1 cellular context compared by ENCODE assay signal in the genomic region with DNA sequence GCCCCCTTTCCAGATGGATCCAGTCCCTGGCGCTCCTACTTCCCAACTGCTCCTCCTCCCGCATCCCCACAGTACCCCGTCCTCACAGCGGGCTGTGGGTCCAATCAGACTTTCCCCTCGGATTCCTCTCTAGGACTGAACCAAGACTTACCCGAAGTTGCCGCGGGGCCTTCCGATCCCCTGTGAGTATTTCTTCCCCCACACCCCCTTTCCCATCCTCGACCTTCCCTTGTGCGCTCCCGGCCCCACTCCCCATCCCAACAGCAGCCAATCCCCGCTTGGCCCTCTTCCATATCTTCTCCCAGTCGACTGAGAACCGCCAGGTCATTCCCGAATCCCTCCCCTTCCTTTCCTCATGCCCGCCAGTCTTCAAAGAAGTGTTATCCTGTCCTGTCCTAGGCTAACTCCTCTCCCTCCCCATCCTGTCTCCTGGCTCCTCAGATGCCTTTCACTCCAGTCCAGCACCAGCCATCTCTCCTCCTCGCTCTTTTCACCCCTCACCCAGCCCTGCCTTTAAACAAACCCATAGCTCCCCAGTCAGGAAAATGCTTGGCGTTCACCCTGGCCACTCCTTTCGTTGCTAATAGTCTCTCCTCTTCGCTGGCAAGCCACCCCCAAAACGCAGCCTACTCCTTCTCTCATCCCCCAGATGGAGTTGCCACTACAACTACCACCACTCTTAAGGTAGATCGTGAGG.
TF ChIP-seq lines count a peak whose summit lies in the region.

No MANE protein-coding gene starts in this region.

TF ChIP-seq in HepG2, 621 proteins besides CTCF, POLR2A, EP300 and RAD21 (continued from another document and continues in another):
- TF ChIP-seq, protein P1, sequence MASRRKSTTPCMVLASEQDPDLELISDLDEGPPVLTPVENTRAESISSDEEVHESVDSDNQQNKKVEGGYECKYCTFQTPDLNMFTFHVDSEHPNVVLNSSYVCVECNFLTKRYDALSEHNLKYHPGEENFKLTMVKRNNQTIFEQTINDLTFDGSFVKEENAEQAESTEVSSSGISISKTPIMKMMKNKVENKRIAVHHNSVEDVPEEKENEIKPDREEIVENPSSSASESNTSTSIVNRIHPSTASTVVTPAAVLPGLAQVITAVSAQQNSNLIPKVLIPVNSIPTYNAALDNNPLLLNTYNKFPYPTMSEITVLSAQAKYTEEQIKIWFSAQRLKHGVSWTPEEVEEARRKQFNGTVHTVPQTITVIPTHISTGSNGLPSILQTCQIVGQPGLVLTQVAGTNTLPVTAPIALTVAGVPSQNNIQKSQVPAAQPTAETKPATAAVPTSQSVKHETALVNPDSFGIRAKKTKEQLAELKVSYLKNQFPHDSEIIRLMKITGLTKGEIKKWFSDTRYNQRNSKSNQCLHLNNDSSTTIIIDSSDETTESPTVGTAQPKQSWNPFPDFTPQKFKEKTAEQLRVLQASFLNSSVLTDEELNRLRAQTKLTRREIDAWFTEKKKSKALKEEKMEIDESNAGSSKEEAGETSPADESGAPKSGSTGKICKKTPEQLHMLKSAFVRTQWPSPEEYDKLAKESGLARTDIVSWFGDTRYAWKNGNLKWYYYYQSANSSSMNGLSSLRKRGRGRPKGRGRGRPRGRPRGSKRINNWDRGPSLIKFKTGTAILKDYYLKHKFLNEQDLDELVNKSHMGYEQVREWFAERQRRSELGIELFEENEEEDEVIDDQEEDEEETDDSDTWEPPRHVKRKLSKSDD (CRISPR knock-in tag; IDR thresholded peaks at IDR 0.05; ENCODE audit: low read depth) = no peak
- TF ChIP-seq ZNF296 (CRISPR knock-in tag; conservative IDR thresholded peaks at IDR 0.05) (no peak), MYC (CRISPR knock-in tag; IDR thresholded peaks at IDR 0.05; ENCODE audit: borderline replicate concordance) (peak; percentile 7; the same call in 1 of the 2 replicates), SNAPC2 (CRISPR knock-in tag; IDR thresholded peaks at IDR 0.05) (0 out of 2 replicates have a peak, but pooled peaks have one; percentile 11), IKZF4 (CRISPR knock-in tag; IDR thresholded peaks at IDR 0.05; ENCODE audit: borderline replicate concordance, low read depth, not compliant biosample characterization) (no peak), ZNF484 (CRISPR knock-in tag; IDR thresholded peaks at IDR 0.05; ENCODE audit: borderline replicate concordance, low read depth) (no peak), ZNF510 (CRISPR knock-in tag; IDR thresholded peaks at IDR 0.05; ENCODE audit: low read depth) (no peak), PITX1 (CRISPR knock-in tag; IDR thresholded peaks at IDR 0.05) (0 out of 2 replicates have a peak, but pooled peaks have one; percentile 40), ZNF709 (CRISPR knock-in tag; IDR thresholded peaks at IDR 0.05) (0 out of 2 replicates have a peak, but pooled peaks have one; percentile 26), ZSCAN29 (CRISPR knock-in tag; conservative IDR thresholded peaks at IDR 0.05) (0 out of 2 replicates have a peak, but pooled peaks have one; percentile 9), ZNF605 (CRISPR knock-in tag; IDR thresholded peaks at IDR 0.05) (peak; percentile 17; the same call in 1 of the 2 replicates), CBFB (CRISPR knock-in tag; IDR thresholded peaks at IDR 0.05) (0 out of 2 replicates have a peak, but pooled peaks have one; percentile 13), MEF2D (CRISPR knock-in tag; IDR thresholded peaks at IDR 0.05) (peak; percentile 10; the same call in 1 of the 2 replicates), KLF15 (CRISPR knock-in tag; IDR thresholded peaks at IDR 0.05; ENCODE audit: borderline replicate concordance) (no peak), ZNF720 (CRISPR knock-in tag; IDR thresholded peaks at IDR 0.05) (no peak), SP2 (CRISPR knock-in tag; IDR thresholded peaks at IDR 0.05) (no peak), MBD4 (IDR thresholded peaks at IDR 0.05; ENCODE audit: borderline replicate concordance, low read length) (no peak), RBM22 (optimal IDR thresholded peaks at IDR 0.05; ENCODE audit: low read length) (no peak), RFX1 (IDR thresholded peaks at IDR 0.05) (no peak), NAIF1 (CRISPR knock-in tag; IDR thresholded peaks at IDR 0.05; ENCODE audit: borderline replicate concordance) (no peak), ZNF350 (CRISPR knock-in tag; IDR thresholded peaks at IDR 0.05; ENCODE audit: borderline replicate concordance, low read depth) (no peak), ZNF343 (CRISPR knock-in tag; IDR thresholded peaks at IDR 0.05) (no peak), ATF1 (CRISPR knock-in tag; IDR thresholded peaks at IDR 0.05) (0 out of 2 replicates have a peak, but pooled peaks have one; percentile 1), BRD4 (CRISPR knock-in tag; IDR thresholded peaks at IDR 0.05) (no peak), KDM6A (CRISPR knock-in tag; IDR thresholded peaks at IDR 0.05; ENCODE audit: low read depth) (no peak), MZF1 (CRISPR knock-in tag; IDR thresholded peaks at IDR 0.05; ENCODE audit: borderline replicate concordance) (no peak), HNRNPUL1 (IDR thresholded peaks at IDR 0.05; ENCODE audit: low read depth, low read length) (no peak), AGO2 (optimal IDR thresholded peaks at IDR 0.05; ENCODE audit: low read depth, low read length) (no peak), SCMH1 (CRISPR knock-in tag; IDR thresholded peaks at IDR 0.05; ENCODE audit: borderline replicate concordance) (no peak), ERF (CRISPR knock-in tag; IDR thresholded peaks at IDR 0.05) (no peak), NR2F1 (CRISPR knock-in tag; IDR thresholded peaks at IDR 0.05) (no peak), ZNF451 (CRISPR knock-in tag; IDR thresholded peaks at IDR 0.05) (0 out of 2 replicates have a peak, but pooled peaks have one; percentile 17)
- TF ChIP-seq, protein P2, sequence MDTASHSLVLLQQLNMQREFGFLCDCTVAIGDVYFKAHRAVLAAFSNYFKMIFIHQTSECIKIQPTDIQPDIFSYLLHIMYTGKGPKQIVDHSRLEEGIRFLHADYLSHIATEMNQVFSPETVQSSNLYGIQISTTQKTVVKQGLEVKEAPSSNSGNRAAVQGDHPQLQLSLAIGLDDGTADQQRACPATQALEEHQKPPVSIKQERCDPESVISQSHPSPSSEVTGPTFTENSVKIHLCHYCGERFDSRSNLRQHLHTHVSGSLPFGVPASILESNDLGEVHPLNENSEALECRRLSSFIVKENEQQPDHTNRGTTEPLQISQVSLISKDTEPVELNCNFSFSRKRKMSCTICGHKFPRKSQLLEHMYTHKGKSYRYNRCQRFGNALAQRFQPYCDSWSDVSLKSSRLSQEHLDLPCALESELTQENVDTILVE (CRISPR knock-in tag; IDR thresholded peaks at IDR 0.05) = no peak
- TF ChIP-seq, protein P3, sequence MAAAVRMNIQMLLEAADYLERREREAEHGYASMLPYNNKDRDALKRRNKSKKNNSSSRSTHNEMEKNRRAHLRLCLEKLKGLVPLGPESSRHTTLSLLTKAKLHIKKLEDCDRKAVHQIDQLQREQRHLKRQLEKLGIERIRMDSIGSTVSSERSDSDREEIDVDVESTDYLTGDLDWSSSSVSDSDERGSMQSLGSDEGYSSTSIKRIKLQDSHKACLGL (CRISPR knock-in tag; IDR thresholded peaks at IDR 0.05) = no peak
- TF ChIP-seq, protein P4, sequence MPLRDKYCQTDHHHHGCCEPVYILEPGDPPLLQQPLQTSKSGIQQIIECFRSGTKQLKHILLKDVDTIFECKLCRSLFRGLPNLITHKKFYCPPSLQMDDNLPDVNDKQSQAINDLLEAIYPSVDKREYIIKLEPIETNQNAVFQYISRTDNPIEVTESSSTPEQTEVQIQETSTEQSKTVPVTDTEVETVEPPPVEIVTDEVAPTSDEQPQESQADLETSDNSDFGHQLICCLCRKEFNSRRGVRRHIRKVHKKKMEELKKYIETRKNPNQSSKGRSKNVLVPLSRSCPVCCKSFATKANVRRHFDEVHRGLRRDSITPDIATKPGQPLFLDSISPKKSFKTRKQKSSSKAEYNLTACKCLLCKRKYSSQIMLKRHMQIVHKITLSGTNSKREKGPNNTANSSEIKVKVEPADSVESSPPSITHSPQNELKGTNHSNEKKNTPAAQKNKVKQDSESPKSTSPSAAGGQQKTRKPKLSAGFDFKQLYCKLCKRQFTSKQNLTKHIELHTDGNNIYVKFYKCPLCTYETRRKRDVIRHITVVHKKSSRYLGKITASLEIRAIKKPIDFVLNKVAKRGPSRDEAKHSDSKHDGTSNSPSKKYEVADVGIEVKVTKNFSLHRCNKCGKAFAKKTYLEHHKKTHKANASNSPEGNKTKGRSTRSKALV (CRISPR knock-in tag; IDR thresholded peaks at IDR 0.05) = no peak
- TF ChIP-seq, protein P5, sequence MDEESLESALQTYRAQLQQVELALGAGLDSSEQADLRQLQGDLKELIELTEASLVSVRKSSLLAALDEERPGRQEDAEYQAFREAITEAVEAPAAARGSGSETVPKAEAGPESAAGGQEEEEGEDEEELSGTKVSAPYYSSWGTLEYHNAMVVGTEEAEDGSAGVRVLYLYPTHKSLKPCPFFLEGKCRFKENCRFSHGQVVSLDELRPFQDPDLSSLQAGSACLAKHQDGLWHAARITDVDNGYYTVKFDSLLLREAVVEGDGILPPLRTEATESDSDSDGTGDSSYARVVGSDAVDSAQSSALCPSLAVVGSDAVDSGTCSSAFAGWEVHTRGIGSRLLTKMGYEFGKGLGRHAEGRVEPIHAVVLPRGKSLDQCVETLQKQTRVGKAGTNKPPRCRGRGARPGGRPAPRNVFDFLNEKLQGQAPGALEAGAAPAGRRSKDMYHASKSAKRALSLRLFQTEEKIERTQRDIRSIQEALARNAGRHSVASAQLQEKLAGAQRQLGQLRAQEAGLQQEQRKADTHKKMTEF (CRISPR knock-in tag; IDR thresholded peaks at IDR 0.05) = no peak
- TF ChIP-seq, protein P6, sequence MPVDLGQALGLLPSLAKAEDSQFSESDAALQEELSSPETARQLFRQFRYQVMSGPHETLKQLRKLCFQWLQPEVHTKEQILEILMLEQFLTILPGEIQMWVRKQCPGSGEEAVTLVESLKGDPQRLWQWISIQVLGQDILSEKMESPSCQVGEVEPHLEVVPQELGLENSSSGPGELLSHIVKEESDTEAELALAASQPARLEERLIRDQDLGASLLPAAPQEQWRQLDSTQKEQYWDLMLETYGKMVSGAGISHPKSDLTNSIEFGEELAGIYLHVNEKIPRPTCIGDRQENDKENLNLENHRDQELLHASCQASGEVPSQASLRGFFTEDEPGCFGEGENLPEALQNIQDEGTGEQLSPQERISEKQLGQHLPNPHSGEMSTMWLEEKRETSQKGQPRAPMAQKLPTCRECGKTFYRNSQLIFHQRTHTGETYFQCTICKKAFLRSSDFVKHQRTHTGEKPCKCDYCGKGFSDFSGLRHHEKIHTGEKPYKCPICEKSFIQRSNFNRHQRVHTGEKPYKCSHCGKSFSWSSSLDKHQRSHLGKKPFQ (CRISPR knock-in tag; IDR thresholded peaks at IDR 0.05; ENCODE audit: insufficient replicate concordance) = no peak
- TF ChIP-seq, protein P7, sequence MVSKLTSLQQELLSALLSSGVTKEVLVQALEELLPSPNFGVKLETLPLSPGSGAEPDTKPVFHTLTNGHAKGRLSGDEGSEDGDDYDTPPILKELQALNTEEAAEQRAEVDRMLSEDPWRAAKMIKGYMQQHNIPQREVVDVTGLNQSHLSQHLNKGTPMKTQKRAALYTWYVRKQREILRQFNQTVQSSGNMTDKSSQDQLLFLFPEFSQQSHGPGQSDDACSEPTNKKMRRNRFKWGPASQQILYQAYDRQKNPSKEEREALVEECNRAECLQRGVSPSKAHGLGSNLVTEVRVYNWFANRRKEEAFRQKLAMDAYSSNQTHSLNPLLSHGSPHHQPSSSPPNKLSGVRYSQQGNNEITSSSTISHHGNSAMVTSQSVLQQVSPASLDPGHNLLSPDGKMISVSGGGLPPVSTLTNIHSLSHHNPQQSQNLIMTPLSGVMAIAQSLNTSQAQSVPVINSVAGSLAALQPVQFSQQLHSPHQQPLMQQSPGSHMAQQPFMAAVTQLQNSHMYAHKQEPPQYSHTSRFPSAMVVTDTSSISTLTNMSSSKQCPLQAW (CRISPR knock-in tag; IDR thresholded peaks at IDR 0.05) = peak; percentile 38; the same call in 1 of the 2 replicates
- TF ChIP-seq, protein P8, sequence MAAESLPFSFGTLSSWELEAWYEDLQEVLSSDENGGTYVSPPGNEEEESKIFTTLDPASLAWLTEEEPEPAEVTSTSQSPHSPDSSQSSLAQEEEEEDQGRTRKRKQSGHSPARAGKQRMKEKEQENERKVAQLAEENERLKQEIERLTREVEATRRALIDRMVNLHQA (CRISPR knock-in tag; IDR thresholded peaks at IDR 0.05) = no peak
- TF ChIP-seq, protein P9, sequence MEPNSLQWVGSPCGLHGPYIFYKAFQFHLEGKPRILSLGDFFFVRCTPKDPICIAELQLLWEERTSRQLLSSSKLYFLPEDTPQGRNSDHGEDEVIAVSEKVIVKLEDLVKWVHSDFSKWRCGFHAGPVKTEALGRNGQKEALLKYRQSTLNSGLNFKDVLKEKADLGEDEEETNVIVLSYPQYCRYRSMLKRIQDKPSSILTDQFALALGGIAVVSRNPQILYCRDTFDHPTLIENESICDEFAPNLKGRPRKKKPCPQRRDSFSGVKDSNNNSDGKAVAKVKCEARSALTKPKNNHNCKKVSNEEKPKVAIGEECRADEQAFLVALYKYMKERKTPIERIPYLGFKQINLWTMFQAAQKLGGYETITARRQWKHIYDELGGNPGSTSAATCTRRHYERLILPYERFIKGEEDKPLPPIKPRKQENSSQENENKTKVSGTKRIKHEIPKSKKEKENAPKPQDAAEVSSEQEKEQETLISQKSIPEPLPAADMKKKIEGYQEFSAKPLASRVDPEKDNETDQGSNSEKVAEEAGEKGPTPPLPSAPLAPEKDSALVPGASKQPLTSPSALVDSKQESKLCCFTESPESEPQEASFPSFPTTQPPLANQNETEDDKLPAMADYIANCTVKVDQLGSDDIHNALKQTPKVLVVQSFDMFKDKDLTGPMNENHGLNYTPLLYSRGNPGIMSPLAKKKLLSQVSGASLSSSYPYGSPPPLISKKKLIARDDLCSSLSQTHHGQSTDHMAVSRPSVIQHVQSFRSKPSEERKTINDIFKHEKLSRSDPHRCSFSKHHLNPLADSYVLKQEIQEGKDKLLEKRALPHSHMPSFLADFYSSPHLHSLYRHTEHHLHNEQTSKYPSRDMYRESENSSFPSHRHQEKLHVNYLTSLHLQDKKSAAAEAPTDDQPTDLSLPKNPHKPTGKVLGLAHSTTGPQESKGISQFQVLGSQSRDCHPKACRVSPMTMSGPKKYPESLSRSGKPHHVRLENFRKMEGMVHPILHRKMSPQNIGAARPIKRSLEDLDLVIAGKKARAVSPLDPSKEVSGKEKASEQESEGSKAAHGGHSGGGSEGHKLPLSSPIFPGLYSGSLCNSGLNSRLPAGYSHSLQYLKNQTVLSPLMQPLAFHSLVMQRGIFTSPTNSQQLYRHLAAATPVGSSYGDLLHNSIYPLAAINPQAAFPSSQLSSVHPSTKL (CRISPR knock-in tag; IDR thresholded peaks at IDR 0.05) = 0 out of 2 replicates have a peak, but pooled peaks have one; percentile 4
- TF ChIP-seq, protein P10, sequence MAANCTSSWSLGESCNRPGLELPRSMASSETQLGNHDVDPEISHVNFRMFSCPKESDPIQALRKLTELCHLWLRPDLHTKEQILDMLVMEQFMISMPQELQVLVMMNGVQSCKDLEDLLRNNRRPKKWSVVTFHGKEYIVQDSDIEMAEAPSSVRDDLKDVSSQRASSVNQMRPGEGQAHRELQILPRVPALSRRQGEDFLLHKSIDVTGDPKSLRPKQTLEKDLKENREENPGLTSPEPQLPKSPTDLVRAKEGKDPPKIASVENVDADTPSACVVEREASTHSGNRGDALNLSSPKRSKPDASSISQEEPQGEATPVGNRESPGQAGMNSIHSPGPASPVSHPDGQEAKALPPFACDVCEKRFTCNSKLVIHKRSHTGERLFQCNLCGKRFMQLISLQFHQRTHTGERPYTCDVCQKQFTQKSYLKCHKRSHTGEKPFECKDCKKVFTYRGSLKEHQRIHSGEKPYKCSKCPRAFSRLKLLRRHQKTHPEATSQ (CRISPR knock-in tag; IDR thresholded peaks at IDR 0.05; ENCODE audit: borderline replicate concordance) = no peak
